19 cellular contexts compared by ENCODE assay signal in genomic region chr1:110309139-110309538, GRCh38. TPM values are rescaled to one million over a fixed set of nuclear protein-coding genes. Genes with fewer than 3 reads are reported as not detected.
DNase-seq lines count a peak whose midpoint lies in the region; ATAC-seq, FAIRE-seq and TF ChIP-seq lines count a peak whose summit lies in the region.
"Had no signal": no experiment of that assay in that cellular context is flagged by ENCODE, and none has a peak within 500 bp of the region (broad histone marks: within the 10 kb centered on the region; RNA-seq: fewer than 3 reads in every experiment).

No MANE protein-coding gene starts in this region.

- H4K20me1 ChIP-seq in K562 (replicated peaks; ENCODE audit: control insufficient read depth, insufficient read depth, low read length) = peaks cover 17% of the 10 kb centered on the region; the same call in 1 of the 2 replicates

- no peaks in the 10 kb centered on the region for H3K79me2 ChIP-seq in K562 (ENCODE audit: control insufficient read depth, insufficient read depth, low read length)

- H3K4me3 ChIP-seq in AG10803 (ENCODE audit: low read length) (no peak overlapping the region), HEK293 (ENCODE audit: low read depth, low read length) (no peak overlapping the region), K562 (no peak overlapping the region), transverse colon (no peak overlapping the region)

- no peak overlapping the region for H2AFZ ChIP-seq in K562 (ENCODE audit: low read depth, low read length)

- no peak for TF ChIP-seq POLR2A in K562 (conservative IDR thresholded peaks at IDR 0.05)
- no peak for TF ChIP-seq POLR2A in GM12891 (IDR thresholded peaks at IDR 0.05; ENCODE audit: low read depth, low read length)
- no peak for TF ChIP-seq POLR2A in transverse colon (IDR thresholded peaks at IDR 0.05)

- H3K4me1 ChIP-seq in HEK293 (ENCODE audit: control insufficient read depth, insufficient read depth, low read length) = no peaks in the 10 kb centered on the region
- no peaks in the 10 kb centered on the region for H3K4me1 ChIP-seq in K562 (replicated peaks in 1 of 2; ENCODE audit: control insufficient read depth in 2 of 2, insufficient read depth in 2 of 2, low read length in 2 of 2)
- H3K4me1 ChIP-seq in transverse colon = peaks cover 2 to 8% (median 5%) of the 10 kb centered on the region in 4 donors

- no peaks in the 10 kb centered on the region for H3K36me3 ChIP-seq in HEK293 (ENCODE audit: control insufficient read depth in 2 of 2, insufficient read depth in 1 of 2, low read length in 2 of 2)
- H3K36me3 ChIP-seq in K562 (ENCODE audit: control insufficient read depth, insufficient read depth, low read length) = no peaks in the 10 kb centered on the region
- H3K36me3 ChIP-seq in transverse colon = no peaks in the 10 kb centered on the region
- H3K36me3 ChIP-seq: neutrophil had no signal

- no peaks in the 10 kb centered on the region for H3K9me3 ChIP-seq in HEK293 (ENCODE audit: control insufficient read depth, insufficient read depth, low read depth, low read length)
- no peaks in the 10 kb centered on the region for H3K9me3 ChIP-seq in K562 (replicated peaks; ENCODE audit: control insufficient read depth, insufficient read depth, low read depth, low read length)
- H3K9me3 ChIP-seq in transverse colon = no peaks in the 10 kb centered on the region
- H3K9me3 ChIP-seq: neutrophil had no signal

- POLR2A ChIA-PET in HEK293 (lab: Yijun Ruan, JAX) = interaction anchor here (1.7 kb wide), 1 partner anchor 8 kb away, joined by 4 read pairs; no protein-coding TSS in a partner anchor
- POLR2A ChIA-PET in K562 (lab: Yijun Ruan, JAX) = interaction anchor here (0.7 to 1.5 kb wide), 2 partner anchors 37 to 84 kb away, joined by 3 read pairs; no protein-coding TSS in a partner anchor

- in situ Hi-C loops in K562 (cut with MboI) (no loop called here), transverse colon (cut with MboI; ENCODE audit: low pct_ligation_motif_present in 1 of 4, low pct_unique_long_range_greater_than_20kb in 1 of 4, low sequenced_read_pairs in 3 of 4) (loop anchor here in 2 of 4 donors (5.0 to 25.0 kb wide), 2 partner anchors 107 to 153 kb away; partner anchors contain the start of gene PROK1 (in 1 of the 2))

- intact Hi-C loops in K562 (cut with micrococcal nuclease) (no loop called here), transverse colon (cut with DNase I; ENCODE audit: low total_unique reads) (no loop called here)
- intact Hi-C loops in activated CD4-positive, alpha-beta T cell treated with anti-CD3 and anti-CD28 coated beads, Interleukin-2, amount 10 ng/mL, durations not matched to agents 24 days and 14 days (cut with micrococcal nuclease) = no loop called here

- no peak overlapping the region for H3K4me3 Mint-ChIP-seq in activated CD4-positive, alpha-beta T cell treated with anti-CD3 and anti-CD28 coated beads, Interleukin-2, amount 10 ng/mL, durations not matched to agents 24 days and 14 days

- DNase-seq in AG10803 (ENCODE audit: low read depth) (peak; percentile 50), K562 (ENCODE audit: extremely low read depth in 1 of 4, low spot score in 3 of 4) (peak in 1 of 4 experiments; percentile 18), iPS-NIHi7 (ENCODE audit: extremely low spot score) (peak; percentile 40), GM12891 (ENCODE audit: insufficient read length, low spot score) (no peak), transverse colon (no peak)
- no peak for DNase-seq in activated CD4-positive, alpha-beta T cell treated with anti-CD3 and anti-CD28 coated beads, Interleukin-2, amount 10 ng/mL, durations not matched to agents 24 days and 14 days
- DNase-seq: activated effector memory CD4-positive, alpha-beta T cell treated with Interleukin-2 at 50 U/mL for 16 hours; Calu3; KG1; kidney; midbrain; NCI-H1417 treated with DMSO at 0.1 percent for 48 hours; right cardiac atrium; SHP77 treated with DMSO at 0.1 percent for 48 hours; T-helper 2 cell had no signal

- TF ChIP-seq RAD21 in K562 (CRISPR knock-in tag; conservative IDR thresholded peaks at IDR 0.05 in 1 of 2, IDR thresholded peaks at IDR 0.05 in 1 of 2) = no peak

- no peak for TF ChIP-seq EP300 in K562 (IDR thresholded peaks at IDR 0.05; ENCODE audit: low read length)
- no peak for TF ChIP-seq EP300 in transverse colon (IDR thresholded peaks at IDR 0.05; ENCODE audit: low read depth)

- H3K9ac ChIP-seq in K562 (ENCODE audit: insufficient read depth in 1 of 2, low read depth in 2 of 2, low read length in 2 of 2) = no peak overlapping the region

- H3K9me3 Mint-ChIP-seq in activated CD4-positive, alpha-beta T cell treated with anti-CD3 and anti-CD28 coated beads, Interleukin-2, amount 10 ng/mL, durations not matched to agents 24 days and 14 days = no peaks in the 10 kb centered on the region

- WGBS in K562 (ENCODE audit: insufficient coverage, low coverage, missing lambda C conversion rate) = 16% methylated on average over 1 of the region's 1 CpG
- 95% methylated on average over 1 of the region's 1 CpG; no CpG with 5 or more reads in 1 of the 2 donors for WGBS in transverse colon (ENCODE audit: low coverage in 1 of 2), 2 donors

- peaks cover 5 to 34% of the 10 kb centered on the region in 2 experiments; a peak in 4 of 5 replicates for H3K27me3 ChIP-seq in K562 (ENCODE audit: control insufficient read depth in 2 of 2, insufficient read depth in 2 of 2, low read length in 2 of 2)
- no peaks in the 10 kb centered on the region for H3K27me3 ChIP-seq in transverse colon
- H3K27me3 ChIP-seq: neutrophil had no signal

- FAIRE-seq in K562 (lab: Jason Lieb, UNC) (no peak), GM12891 (lab: Jason Lieb, UNC) (no peak)
- FAIRE-seq: kidney had no signal

- H3K27ac ChIP-seq in HEK293 (ENCODE audit: extremely low read depth, low read depth, low read length) (no peak overlapping the region), K562 (ENCODE audit: extremely low read depth, low read depth, low read length) (no peak overlapping the region), transverse colon (no peak overlapping the region)
- H3K27ac ChIP-seq: neutrophil had no signal

- no peaks in the 10 kb centered on the region for H3K4me1 Mint-ChIP-seq in activated CD4-positive, alpha-beta T cell treated with anti-CD3 and anti-CD28 coated beads, Interleukin-2, amount 10 ng/mL, durations not matched to agents 24 days and 14 days

- CTCF ChIA-PET in HEK293 (lab: Yijun Ruan, JAX) (interaction anchor here (0.6 to 15.3 kb wide), 6 partner anchors 12 to 1720 kb away, joined by 3 to 662 read pairs (median 8); partner anchors contain the start of gene KCNC4), K562 (lab: Yijun Ruan, JAX; ENCODE audit: low intra/inter-chr PET ratio) (interaction anchor here (2.0 kb wide), 1 partner anchor 107 kb away, joined by 5 read pairs; no protein-coding TSS in a partner anchor)

- H3K36me3 Mint-ChIP-seq in activated CD4-positive, alpha-beta T cell treated with anti-CD3 and anti-CD28 coated beads, Interleukin-2, amount 10 ng/mL, durations not matched to agents 24 days and 14 days (ENCODE audit: low read depth) = no peaks in the 10 kb centered on the region

- H3K27ac Mint-ChIP-seq in activated CD4-positive, alpha-beta T cell treated with anti-CD3 and anti-CD28 coated beads, Interleukin-2, amount 10 ng/mL, durations not matched to agents 24 days and 14 days = no peak overlapping the region

- H3K9me1 ChIP-seq in K562 (ENCODE audit: control insufficient read depth, insufficient read depth, low read length) = no peaks in the 10 kb centered on the region

- H3K4me2 ChIP-seq in K562 (ENCODE audit: insufficient read depth, low read length) = no peak overlapping the region

- BruUV-seq in K562 (replicated peaks; lab: Mats Ljungman, UMichigan) = no TSS peak

- ATAC-seq in K562 (no peak; the same call in 2 of the 3 replicates), HG03432 (IDR thresholded peaks at IDR 0.05; ENCODE audit: unreplicated experiment) (no peak)
- ATAC-seq: activated CD4-positive, CD25-positive, alpha-beta regulatory T cell treated with anti-CD3 and anti-CD28 coated beads, Interleukin-2, amount 50 U/mL, for 24 hours; right cardiac atrium had no signal

- H3K27me3 Mint-ChIP-seq in activated CD4-positive, alpha-beta T cell treated with anti-CD3 and anti-CD28 coated beads, Interleukin-2, amount 10 ng/mL, durations not matched to agents 24 days and 14 days = no peaks in the 10 kb centered on the region

- no peak for TF ChIP-seq CTCF in AG10803 (conservative IDR thresholded peaks at IDR 0.05; ENCODE audit: low read length)
- no peak for TF ChIP-seq CTCF in HEK293 (tag by site-specific recombination; IDR thresholded peaks at IDR 0.05)
- no peak for TF ChIP-seq CTCF in K562 (IDR thresholded peaks at IDR 0.05 in 2 of 3, conservative IDR thresholded peaks at IDR 0.05 in 1 of 3; ENCODE audit: insufficient read depth in 2 of 3, low read depth in 1 of 3, low read length in 3 of 3)
- no peak for TF ChIP-seq CTCF in transverse colon (IDR thresholded peaks at IDR 0.05)

TF ChIP-seq in HEK293, 187 proteins besides CTCF, POLR2A, EP300 and RAD21 (continues in another document):
- TF ChIP-seq ZBTB17 (tag by site-specific recombination; IDR thresholded peaks at IDR 0.05) = peak; percentile 34; the same call in 1 of the 2 replicates

TF ChIP-seq in GM12891, 5 proteins besides CTCF, POLR2A, EP300 and RAD21 (continues in another document):
- TF ChIP-seq TAF1 (IDR thresholded peaks at IDR 0.05; ENCODE audit: low read depth, low read length) = no peak
- no peak for TF ChIP-seq PAX5 (IDR thresholded peaks at IDR 0.05; ENCODE audit: insufficient read depth, low read length, severe bottlenecking)

RNA-seq across cellular contexts. Expression of gene RBM15, which starts 30.0 kb away (rescaled TPM):
- total RNA-seq in K562 (2011; cell fraction: chromatin; rRNA removed; ENCODE audit: low replicate concordance) = 242 and 282 TPM in 2 replicates
- 217 and 228 TPM in 2 replicates for total RNA-seq in K562 (2011; cell fraction: nucleolus; rRNA removed)
- 127 and 197 TPM in 2 replicates for total RNA-seq in K562 (2011; cell fraction: nucleoplasm; rRNA removed)
- total RNA-seq in K562 (2014; rRNA removed) (63.4 and 67.7 TPM in 2 replicates), K562 (2014; rRNA removed; fragmentation: Illumina TruSeq; extraction: Trizol) (43.4 and 45.3 TPM in 2 replicates), K562 (2015; rRNA removed; fragmentation: Illumina TruSeq; extraction: Trizol) (57.6 and 58.3 TPM in 2 replicates), K562 (2021) (53.4 and 56.1 TPM in 2 replicates), transverse colon (10 to 100 TPM; 39.3 to 69.7 (median 48.0) TPM)
- polyA plus RNA-seq in K562 (2011; rRNA removed) (28.2 and 32.1 TPM in 2 replicates), K562 (2014; fragmentation: Illumina TruSeq; extraction: Trizol) (16.9 and 17.1 TPM in 2 replicates), K562 (2014; fragmentation: Nextera tagmentation; extraction: Ambion mirVana) (1 to 10 TPM; 2.4 to 4.7 TPM), K562 (2014; rRNA removed) (25.2 and 29.1 TPM in 2 replicates)
- 25.2 and 25.5 TPM in 2 replicates for polyA plus RNA-seq in K562 (2011; cell fraction: cytosol; rRNA removed)
- 67.3 and 94.0 TPM in 2 replicates for polyA plus RNA-seq in K562 (2011; cell fraction: nucleus; rRNA removed)
- 11.9 and 12.9 TPM in 2 replicates for polyA plus RNA-seq in K562 (2012)
- 164 and 169 TPM in 2 replicates for polyA minus RNA-seq in K562 (2011; rRNA and poly(A)+ RNA removed)
- polyA minus RNA-seq in K562 (2011; cell fraction: cytosol; rRNA and poly(A)+ RNA removed) = 57.9 and 59.4 TPM in 2 replicates
- polyA minus RNA-seq in K562 (2011; cell fraction: nucleus; rRNA and poly(A)+ RNA removed) = 287 and 388 TPM in 2 replicates
- total RNA-seq in activated CD4-positive, alpha-beta T cell treated with anti-CD3 and anti-CD28 coated beads, Interleukin-2, amount 10 ng/mL, durations not matched to agents 24 days and 14 days = 55.6 and 57.1 TPM in 2 replicates
- 13.4 TPM for polyA plus RNA-seq in GM12891 (2012; ENCODE audit: low read depth, missing spikeins)

Comparison
In these comparisons a context has a peak if more than half of its experiments do, and no peak if none do; other contexts are left out.
1. DNase-seq: peak in AG10803 (single experiment) and iPS-NIHi7 (single experiment); none in activated CD4-positive, alpha-beta T cell treated with anti-CD3 and anti-CD28 coated beads, Interleukin-2, amount 10 ng/mL, durations not matched to agents 24 days and 14 days (single experiment), GM12891 (single experiment) and transverse colon (single experiment).